In genomic region chr6:51273228-51273961, GRCh38 we compare ENCODE assay signal across 17 cellular contexts.
DNase-seq lines count a peak whose midpoint lies in the region; ATAC-seq and TF ChIP-seq lines count a peak whose summit lies in the region.
"Had no signal": no experiment of that assay in that cellular context is flagged by ENCODE, and none has a peak within 500 bp of the region (broad histone marks: within the 10 kb centered on the region; RNA-seq: fewer than 3 reads in every experiment).

No MANE protein-coding gene starts in this region.

- H3K36me3 ChIP-seq in SK-N-MC (ENCODE audit: insufficient read depth, low read length) = no peaks in the 10 kb centered on the region
- H3K36me3 ChIP-seq in tibial artery = no peaks in the 10 kb centered on the region
- H3K36me3 ChIP-seq: esophagus muscularis mucosa had no signal

- intact Hi-C loops in Right ventricle myocardium superior (cut with DNase I) = no loop called here
- intact Hi-C loops in cardiac septum (cut with DNase I) = no loop called here
- intact Hi-C loops in tibial artery (cut with DNase I; ENCODE audit: low total_unique reads) = no loop called here

- H3K9me3 ChIP-seq in SK-N-MC (ENCODE audit: low read depth, low read length) = no peaks in the 10 kb centered on the region
- no peaks in the 10 kb centered on the region for H3K9me3 ChIP-seq in tibial artery
- H3K9me3 ChIP-seq: esophagus muscularis mucosa, testis had no signal

- H3K9ac ChIP-seq in SK-N-MC (ENCODE audit: insufficient read length) = peak overlapping the region; percentile 11
- H3K9ac ChIP-seq: parathyroid adenoma had no signal

- H3K27ac Mint-ChIP-seq in chondrocyte (ENCODE audit: unreplicated experiment) = no peak overlapping the region

- ATAC-seq in Right ventricle myocardium superior (ENCODE audit: poor library complexity) = peak; percentile 66
- ATAC-seq in GM19324 (IDR thresholded peaks at IDR 0.05; ENCODE audit: low FRiP score, unreplicated experiment) = no peak
- ATAC-seq: Panc1 had no signal

- no peaks in the 10 kb centered on the region for H3K9me3 Mint-ChIP-seq in chondrocyte (ENCODE audit: low read depth)

- H3K4me3 ChIP-seq in SK-N-MC (peak overlapping the region; percentile 62), tibial artery (no peak overlapping the region)
- H3K4me3 ChIP-seq: coronary artery, esophagus muscularis mucosa, testis had no signal

- H3K27me3 ChIP-seq in layer of hippocampus (ENCODE audit: control insufficient read depth, insufficient read depth, low read length) (no peaks in the 10 kb centered on the region), tibial artery (no peaks in the 10 kb centered on the region)
- H3K27me3 ChIP-seq: esophagus muscularis mucosa, testis had no signal

- no peaks in the 10 kb centered on the region for H3K4me1 ChIP-seq in tibial artery
- H3K4me1 ChIP-seq: esophagus muscularis mucosa, parathyroid adenoma, testis had no signal

- TF ChIP-seq CTCF in chondrocyte (IDR thresholded peaks at IDR 0.05) (no peak), tibial artery (IDR thresholded peaks at IDR 0.05) (no peak)

- no peak for DNase-seq in Right ventricle myocardium superior
- no peak for DNase-seq in cardiac septum (ENCODE audit: low spot score)
- peak; percentile 70 for DNase-seq in SK-N-MC (ENCODE audit: low read depth, low spot score)
- peak; percentile 26 for DNase-seq in superior temporal gyrus (ENCODE audit: extremely low spot score)
- DNase-seq in chondrocyte (ENCODE audit: low spot score) = no peak
- no peak for DNase-seq in tibial artery
- DNase-seq: COR-L47, GF-D8, H7, NCI-H2171 treated with DMSO at 0.1 percent for 48 hours, testis had no signal

- no peaks in the 10 kb centered on the region for H3K27me3 Mint-ChIP-seq in chondrocyte (ENCODE audit: low read depth)

- H3K4me1 Mint-ChIP-seq in chondrocyte (ENCODE audit: low read depth) = no peaks in the 10 kb centered on the region

- H3K27ac ChIP-seq in SK-N-MC (peak overlapping the region; percentile 88), layer of hippocampus (ENCODE audit: low read depth, low read length) (peak overlapping the region; percentile 18), tibial artery (no peak overlapping the region)
- H3K27ac ChIP-seq: coronary artery, esophagus muscularis mucosa, parathyroid adenoma, testis had no signal

- no peak overlapping the region for H3K4me3 Mint-ChIP-seq in chondrocyte (ENCODE audit: unreplicated experiment)

- H3K36me3 Mint-ChIP-seq in chondrocyte (ENCODE audit: low read depth) = no peaks in the 10 kb centered on the region

Comparison
In these comparisons a context has a peak if more than half of its experiments do, and no peak if none do; other contexts are left out.
1. DNase-seq: peak in SK-N-MC (single experiment) and superior temporal gyrus (single experiment); none in Right ventricle myocardium superior (single experiment), cardiac septum (single experiment), chondrocyte (single experiment) and tibial artery (0 of 2).
2. H3K27ac ChIP-seq: peak in SK-N-MC (single experiment) and layer of hippocampus (single experiment); none in tibial artery (0 of 2).